ENCODE assay signal across 1 cellular context in the genomic region with DNA sequence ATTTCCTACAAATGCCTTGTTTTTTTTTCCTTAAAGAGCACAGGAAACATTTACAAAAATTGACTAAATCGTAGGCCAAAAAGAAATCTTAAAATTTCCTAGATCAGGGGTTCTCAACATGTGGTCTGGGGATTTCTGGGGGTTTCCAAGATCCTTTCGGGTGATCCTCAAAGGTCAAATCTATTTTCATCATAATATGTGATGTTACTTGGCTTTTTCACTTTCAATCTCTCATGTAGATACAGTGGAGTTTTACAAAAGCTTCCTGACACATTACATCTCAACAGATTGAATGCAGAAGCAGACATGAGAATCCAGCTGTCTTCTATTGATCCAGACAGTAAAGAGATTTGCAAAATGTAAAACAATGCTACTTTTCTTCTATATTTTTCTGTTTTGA.
A peak's percentile ranks its signal among the peaks of the same experiment; 100 is the strongest.
TF ChIP-seq lines count a peak whose summit lies in the region.

No MANE protein-coding gene starts in this region.

TF ChIP-seq in GM12878, 131 proteins besides CTCF, POLR2A, EP300 and RAD21 (continued from another document):
- TF ChIP-seq NR2C2 (IDR thresholded peaks at IDR 0.05; ENCODE audit: borderline replicate concordance, control insufficient read depth, insufficient read length, low read depth) (no peak), SMARCA5 (IDR thresholded peaks at IDR 0.05) (no peak), GATAD2B (conservative IDR thresholded peaks at IDR 0.05; ENCODE audit: low read depth) (no peak), IRF3 (IDR thresholded peaks at IDR 0.05) (no peak), ZNF217 (IDR thresholded peaks at IDR 0.05) (no peak), FOXM1 (IDR thresholded peaks at IDR 0.05; ENCODE audit: low read depth, low read length) (peak; percentile 68; the same call in 1 of the 2 replicates), CEBPB (IDR thresholded peaks at IDR 0.05; ENCODE audit: borderline replicate concordance in 1 of 2, low read depth in 2 of 2, low read length in 2 of 2) (no peak), IRF5 (IDR thresholded peaks at IDR 0.05; ENCODE audit: borderline replicate concordance) (no peak), DPF2 (IDR thresholded peaks at IDR 0.05) (no peak), YBX1 (IDR thresholded peaks at IDR 0.05) (no peak), MAX (IDR thresholded peaks at IDR 0.05; ENCODE audit: low read depth, low read length) (no peak), CHD2 (IDR thresholded peaks at IDR 0.05; ENCODE audit: borderline replicate concordance, low read depth, low read length) (no peak)
- TF ChIP-seq, protein P1, sequence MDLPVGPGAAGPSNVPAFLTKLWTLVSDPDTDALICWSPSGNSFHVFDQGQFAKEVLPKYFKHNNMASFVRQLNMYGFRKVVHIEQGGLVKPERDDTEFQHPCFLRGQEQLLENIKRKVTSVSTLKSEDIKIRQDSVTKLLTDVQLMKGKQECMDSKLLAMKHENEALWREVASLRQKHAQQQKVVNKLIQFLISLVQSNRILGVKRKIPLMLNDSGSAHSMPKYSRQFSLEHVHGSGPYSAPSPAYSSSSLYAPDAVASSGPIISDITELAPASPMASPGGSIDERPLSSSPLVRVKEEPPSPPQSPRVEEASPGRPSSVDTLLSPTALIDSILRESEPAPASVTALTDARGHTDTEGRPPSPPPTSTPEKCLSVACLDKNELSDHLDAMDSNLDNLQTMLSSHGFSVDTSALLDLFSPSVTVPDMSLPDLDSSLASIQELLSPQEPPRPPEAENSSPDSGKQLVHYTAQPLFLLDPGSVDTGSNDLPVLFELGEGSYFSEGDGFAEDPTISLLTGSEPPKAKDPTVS (IDR thresholded peaks at IDR 0.05; ENCODE audit: low read depth, low read length) = no peak
- TF ChIP-seq, protein P2, sequence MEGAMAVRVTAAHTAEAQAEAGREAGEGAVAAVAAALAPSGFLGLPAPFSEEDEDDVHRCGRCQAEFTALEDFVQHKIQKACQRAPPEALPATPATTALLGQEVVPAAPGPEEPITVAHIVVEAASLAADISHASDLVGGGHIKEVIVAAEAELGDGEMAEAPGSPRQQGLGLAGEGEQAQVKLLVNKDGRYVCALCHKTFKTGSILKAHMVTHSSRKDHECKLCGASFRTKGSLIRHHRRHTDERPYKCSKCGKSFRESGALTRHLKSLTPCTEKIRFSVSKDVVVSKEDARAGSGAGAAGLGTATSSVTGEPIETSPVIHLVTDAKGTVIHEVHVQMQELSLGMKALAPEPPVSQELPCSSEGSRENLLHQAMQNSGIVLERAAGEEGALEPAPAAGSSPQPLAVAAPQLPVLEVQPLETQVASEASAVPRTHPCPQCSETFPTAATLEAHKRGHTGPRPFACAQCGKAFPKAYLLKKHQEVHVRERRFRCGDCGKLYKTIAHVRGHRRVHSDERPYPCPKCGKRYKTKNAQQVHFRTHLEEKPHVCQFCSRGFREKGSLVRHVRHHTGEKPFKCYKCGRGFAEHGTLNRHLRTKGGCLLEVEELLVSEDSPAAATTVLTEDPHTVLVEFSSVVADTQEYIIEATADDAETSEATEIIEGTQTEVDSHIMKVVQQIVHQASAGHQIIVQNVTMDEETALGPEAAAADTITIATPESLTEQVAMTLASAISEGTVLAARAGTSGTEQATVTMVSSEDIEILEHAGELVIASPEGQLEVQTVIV (IDR thresholded peaks at IDR 0.05; ENCODE audit: borderline replicate concordance, partially characterized antibody) = no peak
TF ChIP-seq in GM12878: peak in this region for 11.
